Comparison of ENCODE assay signal across 8 cellular contexts in genomic region chr22:38034278-38034882, GRCh38. TPM values are rescaled to one million over a fixed set of nuclear protein-coding genes. Genes with fewer than 3 reads are reported as not detected.
DNase-seq lines count a peak whose midpoint lies in the region; ATAC-seq and TF ChIP-seq lines count a peak whose summit lies in the region.

No MANE protein-coding gene starts in this region.

- peaks cover 0 to 2% of the 10 kb centered on the region in 2 donors for H3K36me3 Mint-ChIP-seq in stimulated activated naive B cell treated with anti-CD40 and anti-IgM and Interleukin-4, amounts not matched to agents 10 μg/mL and 1 μg/mL and 100 μg/mL, for 72 hours

- H3K4me1 Mint-ChIP-seq in stimulated activated naive B cell treated with anti-CD40 and anti-IgM and Interleukin-4, amounts not matched to agents 10 μg/mL and 1 μg/mL and 100 μg/mL, for 72 hours = peaks cover 0 to 6% of the 10 kb centered on the region in 2 donors

- H3K9me3 Mint-ChIP-seq in stimulated activated naive B cell treated with anti-CD40 and anti-IgM and Interleukin-4, amounts not matched to agents 10 μg/mL and 1 μg/mL and 100 μg/mL, for 72 hours = no peaks in the 10 kb centered on the region

- TF ChIP-seq POLR2A in NB4 (IDR thresholded peaks at IDR 0.05; ENCODE audit: extremely low read depth, insufficient read length) = no peak

- no peaks in the 10 kb centered on the region for H3K27me3 ChIP-seq in kidney epithelial cell (ENCODE audit: control insufficient read depth, insufficient read depth, low read length)

- peak; percentile 96 for DNase-seq in NB4 (ENCODE audit: low read depth)
- DNase-seq in cerebellar cortex (ENCODE audit: low spot score) = peak; percentile 58
- peak; percentile 73 for DNase-seq in kidney epithelial cell (ENCODE audit: low read depth)
- DNase-seq in stimulated activated naive B cell treated with anti-CD40 and anti-IgM and Interleukin-4, amounts not matched to agents 10 μg/mL and 1 μg/mL and 100 μg/mL, for 72 hours = no peak
- no peak for DNase-seq in D341Med (ENCODE audit: low spot score)

- H3K27me3 Mint-ChIP-seq in stimulated activated naive B cell treated with anti-CD40 and anti-IgM and Interleukin-4, amounts not matched to agents 10 μg/mL and 1 μg/mL and 100 μg/mL, for 72 hours = no peaks in the 10 kb centered on the region

- H3K27ac ChIP-seq in C4-2B = peak overlapping the region; percentile 41

- no peak for TF ChIP-seq CTCF in C4-2B (conservative IDR thresholded peaks at IDR 0.05)
- no peak for TF ChIP-seq CTCF in NB4 (IDR thresholded peaks at IDR 0.05; ENCODE audit: low read depth, low read length)
- TF ChIP-seq CTCF in kidney epithelial cell (IDR thresholded peaks at IDR 0.05; ENCODE audit: insufficient read depth, low read length, poor library complexity, severe bottlenecking) = no peak

- peak in 1 of 2 donors; percentile 61 for ATAC-seq in stimulated activated naive B cell treated with anti-CD40 and anti-IgM and Interleukin-4, amounts not matched to agents 10 μg/mL and 1 μg/mL and 100 μg/mL, for 72 hours (replicated peaks)
- ATAC-seq in HG03469 (IDR thresholded peaks at IDR 0.05; ENCODE audit: unreplicated experiment) (no peak), GM19455 (IDR thresholded peaks at IDR 0.05; ENCODE audit: unreplicated experiment) (no peak)

- no peaks in the 10 kb centered on the region for H3K36me3 ChIP-seq in kidney epithelial cell (ENCODE audit: control insufficient read depth, insufficient read depth, low read length)

- H3K27ac Mint-ChIP-seq in stimulated activated naive B cell treated with anti-CD40 and anti-IgM and Interleukin-4, amounts not matched to agents 10 μg/mL and 1 μg/mL and 100 μg/mL, for 72 hours = peak overlapping the region; percentile 37

- H3K4me3 Mint-ChIP-seq in stimulated activated naive B cell treated with anti-CD40 and anti-IgM and Interleukin-4, amounts not matched to agents 10 μg/mL and 1 μg/mL and 100 μg/mL, for 72 hours = no peak overlapping the region

- H3K4me3 ChIP-seq in NB4 (ENCODE audit: low read depth, low read length) (peak overlapping the region; percentile 32), kidney epithelial cell (ENCODE audit: low read depth, low read length) (no peak overlapping the region)

RNA-seq across cellular contexts. Expression of gene PICK1, which starts 22.8 kb away (rescaled TPM):
- total RNA-seq in kidney epithelial cell = 53.9 and 55.6 TPM in 2 replicates

RNA-seq across cellular contexts. Expression of gene SLC16A8, which starts 49.6 kb away (rescaled TPM):
- 0.08 and 0.14 TPM in 2 replicates for total RNA-seq in kidney epithelial cell

RNA-seq across cellular contexts. Expression of gene SOX10, which starts 50.0 kb away (rescaled TPM):
- total RNA-seq in kidney epithelial cell = not detected in 2 replicates

Comparison
In these comparisons a context has a peak if more than half of its experiments do, and no peak if none do; other contexts are left out.
1. DNase-seq: peak in NB4 (single experiment), cerebellar cortex (single experiment) and kidney epithelial cell (single experiment); none in stimulated activated naive B cell treated with anti-CD40 and anti-IgM and Interleukin-4, amounts not matched to agents 10 μg/mL and 1 μg/mL and 100 μg/mL, for 72 hours (single experiment) and D341Med (single experiment).